Comparison of ENCODE assay signal across 21 cellular contexts in genomic region chr2:161170377-161170776, GRCh38.
DNase-seq lines count a peak whose midpoint lies in the region; ATAC-seq, FAIRE-seq and TF ChIP-seq lines count a peak whose summit lies in the region.
"Had no signal": no experiment of that assay in that cellular context is flagged by ENCODE, and none has a peak within 500 bp of the region (broad histone marks: within the 10 kb centered on the region; RNA-seq: fewer than 3 reads in every experiment).

No MANE protein-coding gene starts in this region.

- peaks cover 100% of the 10 kb centered on the region for H3K4me1 ChIP-seq in DOHH2 (ENCODE audit: control insufficient read depth, low read length)
- H3K4me1 ChIP-seq: SJCRH30 had no signal

- DNase-seq in SK-N-MC (ENCODE audit: low read depth, low spot score): no peak
- peak; percentile 14 for DNase-seq in epithelial cell of esophagus (ENCODE audit: low read depth)
- DNase-seq in SW 1271 (lab: John Stamatoyannopoulos, UW): no peak
- DNase-seq in ACHN: no peak
- no peak for DNase-seq in SHP77 (lab: John Stamatoyannopoulos, UW)
- DNase-seq: activated CD4-positive, alpha-beta T cell treated with anti-CD3 and anti-CD28 coated beads for 4 hours; amygdala; caudate nucleus; COR-L47; head of caudate nucleus; left lung; NCI-H526 treated with DMSO at 0.1 percent for 48 hours; nucleus accumbens; SJCRH30; stimulated activated naive CD4-positive, alpha-beta T cell treated with Interleukin-2 at 50 U/mL for 16 hours; T1000; transverse colon had no signal

- no peak for TF ChIP-seq CTCF in DOHH2 (IDR thresholded peaks at IDR 0.05; ENCODE audit: low read depth, low read length, poor library complexity, severe bottlenecking)
- TF ChIP-seq CTCF in epithelial cell of esophagus (IDR thresholded peaks at IDR 0.05; ENCODE audit: insufficient read depth, low read depth, low read length, missing control alignments): no peak

- peak; percentile 27 for FAIRE-seq in A204.1 (lab: Jason Lieb, UNC)

- H3K27ac ChIP-seq in DOHH2 (ENCODE audit: low read depth, low read length) (peak overlapping the region; percentile 77), SK-N-MC (peak overlapping the region; percentile 85)
- H3K27ac ChIP-seq: right atrium auricular region, SJCRH30, transverse colon had no signal

- peak overlapping the region; percentile 94 for H3K4me2 ChIP-seq in DOHH2 (ENCODE audit: low read length)

- peaks cover 14% of the 10 kb centered on the region; the same call in 1 of the 2 replicates for H4K20me1 ChIP-seq in DOHH2 (ENCODE audit: control insufficient read depth, insufficient read depth, low read depth, low read length)

- peak overlapping the region; percentile 59 for H3K4me3 ChIP-seq in DOHH2 (ENCODE audit: low read length)
- H3K4me3 ChIP-seq in SK-N-MC: peak overlapping the region; percentile 58
- H3K4me3 ChIP-seq in epithelial cell of esophagus (ENCODE audit: low read length): no peak overlapping the region
- H3K4me3 ChIP-seq: left lung, right atrium auricular region, SJCRH30, transverse colon had no signal

- H3K36me3 ChIP-seq in DOHH2 (ENCODE audit: control insufficient read depth, low read length) (peaks cover 94% of the 10 kb centered on the region), SK-N-MC (ENCODE audit: insufficient read depth, low read length) (peaks cover 11% of the 10 kb centered on the region)
- H3K36me3 ChIP-seq: right atrium auricular region, transverse colon had no signal

- H3K79me2 ChIP-seq in DOHH2 (ENCODE audit: control insufficient read depth, low read length): peaks cover 100% of the 10 kb centered on the region

- no peaks in the 10 kb centered on the region for H3K27me3 ChIP-seq in DOHH2 (ENCODE audit: control insufficient read depth, low read length)
- H3K27me3 ChIP-seq: left lung, right atrium auricular region, SJCRH30, transverse colon had no signal

- in situ Hi-C loops in ACHN (cut with HindIII; ENCODE audit: low pct_ligation_motif_present, low pct_unique_long_range_greater_than_20kb, low sequenced_read_pairs): no loop called here

- H3K9me3 ChIP-seq in DOHH2 (ENCODE audit: control insufficient read depth, insufficient read depth, low read length) (no peaks in the 10 kb centered on the region), SK-N-MC (ENCODE audit: low read depth, low read length) (no peaks in the 10 kb centered on the region)
- H3K9me3 ChIP-seq: left lung, right atrium auricular region, SJCRH30, transverse colon had no signal

- peaks cover 43% of the 10 kb centered on the region for H3F3A ChIP-seq in DOHH2 (ENCODE audit: control insufficient read depth, insufficient read depth)

- H3K9me2 ChIP-seq in DOHH2 (replicated peaks; ENCODE audit: control insufficient read depth, low read length): no peaks in the 10 kb centered on the region

- no peak overlapping the region for H3K9ac ChIP-seq in SK-N-MC (ENCODE audit: insufficient read length)

- no peak for ATAC-seq in GM18873 (IDR thresholded peaks at IDR 0.05; ENCODE audit: low FRiP score, unreplicated experiment)
- ATAC-seq: left lung had no signal
